24 cellular contexts compared by ENCODE assay signal in the genomic region with DNA sequence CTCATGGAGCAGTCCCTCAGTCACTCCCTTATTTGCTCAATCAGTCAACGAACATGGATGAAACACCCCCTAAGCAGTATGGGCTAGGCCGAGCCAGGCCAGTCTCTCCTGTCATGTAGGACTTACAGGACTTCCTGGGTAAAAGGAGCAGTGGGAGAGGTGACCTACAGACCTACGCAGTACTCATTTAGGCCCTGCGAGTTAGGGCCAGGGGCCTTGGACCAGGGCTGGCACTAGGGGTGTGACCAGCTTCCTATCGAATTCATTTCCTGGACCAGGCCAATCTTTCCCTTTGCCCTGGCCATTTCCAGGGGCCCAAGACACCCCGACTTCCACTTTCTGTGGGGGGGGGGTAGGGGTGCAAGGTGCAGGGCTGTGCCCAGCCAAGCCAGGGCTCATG.
DNase-seq lines count a peak whose midpoint lies in the region; ATAC-seq, FAIRE-seq and TF ChIP-seq lines count a peak whose summit lies in the region.
"Had no signal": no experiment of that assay in that cellular context is flagged by ENCODE, and none has a peak within 500 bp of the region (broad histone marks: within the 10 kb centered on the region; RNA-seq: fewer than 3 reads in every experiment).

No MANE protein-coding gene starts in this region.

- H3K4me1 Mint-ChIP-seq in activated CD8-positive, alpha-beta memory T cell treated with anti-CD3 and anti-CD28 coated beads, Interleukin-2, amount 10 ng/mL, durations not matched to agents 7 days and 5 days, result no peaks in the 10 kb centered on the region
- H3K4me1 Mint-ChIP-seq in osteocyte (ENCODE audit: unreplicated experiment), result peaks cover 36% of the 10 kb centered on the region
- H3K4me1 Mint-ChIP-seq: B cell had no signal

- no peak overlapping the region for H3K27ac ChIP-seq in kidney (ENCODE audit: low read depth in 2 of 2, low read length in 2 of 2)
- H3K27ac ChIP-seq: BLaER1 treated with 17β-estradiol and CSF1 and Interleukin-3, amounts not matched to agents 10 nM and 100 nM; HL-60 had no signal

- TF ChIP-seq CTCF in osteocyte (IDR thresholded peaks at IDR 0.05) (no peak), kidney (IDR thresholded peaks at IDR 0.05; ENCODE audit: borderline replicate concordance, extremely low read depth, insufficient read depth) (no peak)

- H3K27me3 Mint-ChIP-seq in activated CD8-positive, alpha-beta memory T cell treated with anti-CD3 and anti-CD28 coated beads, Interleukin-2, amount 10 ng/mL, durations not matched to agents 7 days and 5 days, result peaks cover 4% of the 10 kb centered on the region
- H3K27me3 Mint-ChIP-seq in osteocyte (ENCODE audit: unreplicated experiment), result no peaks in the 10 kb centered on the region

- CTCF ChIA-PET in activated CD8-positive, alpha-beta memory T cell treated with anti-CD3 and anti-CD28 coated beads, Interleukin-2, amount 10 ng/mL, durations not matched to agents 7 days and 5 days (lab: Charles Lee), result no interaction called here

- no peak overlapping the region for H3K27ac Mint-ChIP-seq in activated CD8-positive, alpha-beta memory T cell treated with anti-CD3 and anti-CD28 coated beads, Interleukin-2, amount 10 ng/mL, durations not matched to agents 7 days and 5 days
- no peak overlapping the region for H3K27ac Mint-ChIP-seq in osteocyte (ENCODE audit: unreplicated experiment)
- H3K27ac Mint-ChIP-seq: B cell; CD8-positive, alpha-beta T cell; GM23338 had no signal

- no peak for ATAC-seq in activated CD8-positive, alpha-beta memory T cell treated with anti-CD3 and anti-CD28 coated beads, Interleukin-2, amount 10 ng/mL, durations not matched to agents 7 days and 5 days
- no peak for ATAC-seq in HG02678 (IDR thresholded peaks at IDR 0.05; ENCODE audit: unreplicated experiment)
- ATAC-seq: CD8-positive, alpha-beta T cell; GM23338; HCT116 had no signal

- no peak overlapping the region for H3K4me3 ChIP-seq in kidney (ENCODE audit: low read length in 2 of 2)
- H3K4me3 ChIP-seq: BLaER1 treated with 17β-estradiol and CSF1 and Interleukin-3, amounts not matched to agents 10 nM and 100 nM; GM23338 had no signal

- no peak overlapping the region for H3K9ac ChIP-seq in kidney (ENCODE audit: low read length in 2 of 2)
- H3K9ac ChIP-seq: BLaER1 treated with 17β-estradiol and CSF1 and Interleukin-3, amounts not matched to agents 10 nM and 100 nM had no signal

- H3K4me3 Mint-ChIP-seq in activated CD8-positive, alpha-beta memory T cell treated with anti-CD3 and anti-CD28 coated beads, Interleukin-2, amount 10 ng/mL, durations not matched to agents 7 days and 5 days, result no peak overlapping the region
- H3K4me3 Mint-ChIP-seq in osteocyte (ENCODE audit: unreplicated experiment), result no peak overlapping the region
- H3K4me3 Mint-ChIP-seq: B cell; CD8-positive, alpha-beta T cell; GM23338 had no signal

- intact Hi-C loops in kidney (cut with DNase I), result no loop called here

- no peaks in the 10 kb centered on the region for H3K9me3 Mint-ChIP-seq in activated CD8-positive, alpha-beta memory T cell treated with anti-CD3 and anti-CD28 coated beads, Interleukin-2, amount 10 ng/mL, durations not matched to agents 7 days and 5 days (ENCODE audit: low read depth)
- peaks cover under 1% of the 10 kb centered on the region for H3K9me3 Mint-ChIP-seq in osteocyte (ENCODE audit: unreplicated experiment)
- H3K9me3 Mint-ChIP-seq: CD8-positive, alpha-beta T cell; GM23338 had no signal

- peak; percentile 41 for DNase-seq in activated CD8-positive, alpha-beta memory T cell treated with anti-CD3 and anti-CD28 coated beads for 24 hours
- no peak for DNase-seq in activated CD8-positive, alpha-beta memory T cell treated with anti-CD3 and anti-CD28 coated beads, Interleukin-2, amount 10 ng/mL, durations not matched to agents 7 days and 5 days
- DNase-seq in iPS-NIHi7 (ENCODE audit: extremely low spot score) (peak; percentile 2), osteocyte (ENCODE audit: extremely low spot score, unreplicated experiment) (peak; percentile 76), iPS-NIHi11 (ENCODE audit: low spot score) (no peak), kidney (no peak)
- no peak for DNase-seq in stimulated activated CD8-positive, alpha-beta memory T cell treated with anti-CD3 and anti-CD28 coated beads, Interleukin-4, amount 100 ng/mL, for 48 hours
- DNase-seq: 8988T; CD8-positive, alpha-beta T cell; COR-L47; DMS 273 treated with DMSO at 0.1 percent for 48 hours; DMS53; DND-41; EL had no signal

- no peaks in the 10 kb centered on the region for H3K36me3 ChIP-seq in kidney (ENCODE audit: control insufficient read depth in 1 of 2, insufficient read depth in 2 of 2, low read length in 2 of 2)
- H3K36me3 ChIP-seq: BLaER1 treated with 17β-estradiol and CSF1 and Interleukin-3, amounts not matched to agents 10 nM and 100 nM had no signal

- H3K9me3 ChIP-seq in kidney (ENCODE audit: control insufficient read depth in 1 of 2, low read length in 2 of 2), result no peaks in the 10 kb centered on the region

- no peak for FAIRE-seq in kidney (lab: Jason Lieb, UNC)
- FAIRE-seq: G401.6, GM12892, GM18507, H54 had no signal

- H3K4me1 ChIP-seq in kidney (ENCODE audit: control insufficient read depth in 1 of 2, insufficient read depth in 1 of 2, low read depth in 1 of 2, low read length in 2 of 2), result peaks cover 8 to 15% of the 10 kb centered on the region in 2 donors

- no peaks in the 10 kb centered on the region for H3K36me3 Mint-ChIP-seq in activated CD8-positive, alpha-beta memory T cell treated with anti-CD3 and anti-CD28 coated beads, Interleukin-2, amount 10 ng/mL, durations not matched to agents 7 days and 5 days
- H3K36me3 Mint-ChIP-seq in osteocyte (ENCODE audit: unreplicated experiment), result no peaks in the 10 kb centered on the region
- H3K36me3 Mint-ChIP-seq: CD8-positive, alpha-beta T cell had no signal

Comparison
In these comparisons a context has a peak if more than half of its experiments do, and no peak if none do; other contexts are left out.
1. DNase-seq: peak in activated CD8-positive, alpha-beta memory T cell treated with anti-CD3 and anti-CD28 coated beads for 24 hours (single experiment), iPS-NIHi7 (single experiment) and osteocyte (single experiment); none in activated CD8-positive, alpha-beta memory T cell treated with anti-CD3 and anti-CD28 coated beads, Interleukin-2, amount 10 ng/mL, durations not matched to agents 7 days and 5 days (single experiment), iPS-NIHi11 (single experiment), kidney (single experiment) and stimulated activated CD8-positive, alpha-beta memory T cell treated with anti-CD3 and anti-CD28 coated beads, Interleukin-4, amount 100 ng/mL, for 48 hours (single experiment).